27 cellular contexts compared by ENCODE assay signal in genomic region chr2:118943286-118943685, GRCh38. TPM values are rescaled to one million over a fixed set of nuclear protein-coding genes. Genes with fewer than 3 reads are reported as not detected.
DNase-seq lines count a peak whose midpoint lies in the region; ATAC-seq, FAIRE-seq and TF ChIP-seq lines count a peak whose summit lies in the region.
"Had no signal": no experiment of that assay in that cellular context is flagged by ENCODE, and none has a peak within 500 bp of the region (broad histone marks: within the 10 kb centered on the region; RNA-seq: fewer than 3 reads in every experiment).

No MANE protein-coding gene starts in this region.

- TF ChIP-seq CTCF in bronchial epithelial cell (IDR thresholded peaks at IDR 0.05; ENCODE audit: insufficient read depth, low read length, severe bottlenecking) (no peak), right lobe of liver (IDR thresholded peaks at IDR 0.05) (no peak), suprapubic skin (IDR thresholded peaks at IDR 0.05) (no peak)

- H3K27me3 ChIP-seq in bronchial epithelial cell (ENCODE audit: control insufficient read depth, insufficient read depth, low read length) (no peaks in the 10 kb centered on the region), right lobe of liver (no peaks in the 10 kb centered on the region), suprapubic skin (peaks cover 5% of the 10 kb centered on the region)
- H3K27me3 ChIP-seq: BE2C; BLaER1 treated with 17β-estradiol and CSF1 and Interleukin-3, amounts not matched to agents 10 nM and 100 nM had no signal

- ATAC-seq in left lobe of liver (peak; percentile 98), right lobe of liver (peak; percentile 76 to 95 (median 92)), HG03565 (IDR thresholded peaks at IDR 0.05; ENCODE audit: unreplicated experiment) (no peak), HG03571 (IDR thresholded peaks at IDR 0.05; ENCODE audit: unreplicated experiment) (no peak)
- ATAC-seq: A549 had no signal

- no peak overlapping the region for H3K27ac ChIP-seq in right lobe of liver
- H3K27ac ChIP-seq in suprapubic skin = no peak overlapping the region
- H3K27ac ChIP-seq: A549, GM23248 had no signal

- no peaks in the 10 kb centered on the region for H3K36me3 ChIP-seq in bronchial epithelial cell (ENCODE audit: control insufficient read depth, insufficient read depth, low read length)
- no peaks in the 10 kb centered on the region for H3K36me3 ChIP-seq in right lobe of liver
- H3K36me3 ChIP-seq in suprapubic skin = no peaks in the 10 kb centered on the region
- H3K36me3 ChIP-seq: BE2C had no signal

- FAIRE-seq in bronchial epithelial cell (lab: Jason Lieb, UNC) = peak; percentile 7
- FAIRE-seq: A549, D721Med, GM12891, GM18507, H1 had no signal

- H3K9me3 ChIP-seq in right lobe of liver (no peaks in the 10 kb centered on the region), suprapubic skin (no peaks in the 10 kb centered on the region)
- H3K9me3 ChIP-seq: A549, BE2C had no signal

- WGBS in right lobe of liver (ENCODE audit: insufficient coverage, low coverage, low lambda C conversion rate, missing lambda C conversion rate) = 24% methylated on average over 2 of the region's 2 CpGs
- 31% methylated on average over 2 of the region's 2 CpGs for WGBS in suprapubic skin

- TF ChIP-seq POLR2A in right lobe of liver (IDR thresholded peaks at IDR 0.05) = no peak
- TF ChIP-seq POLR2A in suprapubic skin (IDR thresholded peaks at IDR 0.05) = no peak

- intact Hi-C loops in right lobe of liver (cut with DNase I) = no loop called here

- TF ChIP-seq EP300 in suprapubic skin (IDR thresholded peaks at IDR 0.05) = no peak

- no peak for DNase-seq in bronchial epithelial cell (ENCODE audit: low read depth)
- DNase-seq in left lobe of liver (ENCODE audit: low spot score) = peak; percentile 55
- peak; percentile 44 to 74 (median 63) for DNase-seq in right lobe of liver
- DNase-seq in NCI-H2196 treated with DMSO at 0.1 percent for 48 hours (lab: John Stamatoyannopoulos, UW; ENCODE audit: unreplicated experiment) = no peak
- no peak for DNase-seq in suprapubic skin (ENCODE audit: low spot score in 2 of 2)
- DNase-seq: 8988T; ACHN; AML-193; BE2C; CD4-positive, alpha-beta T cell; CD8-positive, alpha-beta memory T cell; DMS 273 treated with DMSO at 0.1 percent for 48 hours; DMS79 treated with DMSO at 0.1 percent for 48 hours; GF-D8; GM23248; H7; HCEC 1CT had no signal

- H3K4me3 ChIP-seq in bronchial epithelial cell (ENCODE audit: low read depth, low read length) (no peak overlapping the region), right lobe of liver (no peak overlapping the region), suprapubic skin (no peak overlapping the region)
- H3K4me3 ChIP-seq: A549, GM23248 had no signal

- H3K4me1 ChIP-seq in right lobe of liver (peaks cover 0 to 4% (median 0%) of the 10 kb centered on the region in 4 donors), suprapubic skin (no peaks in the 10 kb centered on the region)
- H3K4me1 ChIP-seq: A549, BE2C had no signal

RNA-seq across cellular contexts. Expression of gene MARCO, which starts 1.3 kb away (rescaled TPM):
- total RNA-seq in bronchial epithelial cell (0.13 TPM in 1 of 2 replicates, not detected in the other), left lobe of liver (38.8 TPM), right lobe of liver (100 to 1,000 TPM in 1 of 6 experiments, 10 to 100 TPM in 3, 1 to 10 TPM in 2; 5.8 to 129 (median 31.9) TPM), suprapubic skin (1 to 10 TPM in 3 of 4 donors, under 1 TPM in 1; 0.68 to 9.1 (median 1.3) TPM)
- total RNA-seq: CD8-positive, alpha-beta memory T cell; Daoy; G401; GM23248; H1; H7 had no signal

Comparison
In these comparisons a context has a peak if more than half of its experiments do, and no peak if none do; other contexts are left out.
1. DNase-seq: peak in left lobe of liver (single experiment) and right lobe of liver (3 of 3); none in bronchial epithelial cell (single experiment), NCI-H2196 treated with DMSO at 0.1 percent for 48 hours (single experiment) and suprapubic skin (0 of 2).
2. ATAC-seq: peak in left lobe of liver (single experiment) and right lobe of liver (4 of 4); none in HG03565 (single experiment) and HG03571 (single experiment).